Comparison of ENCODE assay signal across 25 cellular contexts in genomic region chr1:87291107-87291506, GRCh38. TPM values are rescaled to one million over a fixed set of nuclear protein-coding genes. Genes with fewer than 3 reads are reported as not detected.
A peak's percentile ranks its signal among the peaks of the same experiment; 100 is the strongest.
DNase-seq lines count a peak whose midpoint lies in the region; ATAC-seq and TF ChIP-seq lines count a peak whose summit lies in the region.
"Had no signal": no experiment of that assay in that cellular context is flagged by ENCODE, and none has a peak within 500 bp of the region (broad histone marks: within the 10 kb centered on the region; RNA-seq: fewer than 3 reads in every experiment).

No MANE protein-coding gene starts in this region.

- H3K27me3 ChIP-seq in right lobe of liver = no peaks in the 10 kb centered on the region
- H3K27me3 ChIP-seq: ascending aorta, hepatocyte, uterus had no signal

- H3K4me1 ChIP-seq in right lobe of liver = no peaks in the 10 kb centered on the region
- H3K4me1 ChIP-seq: ascending aorta, uterus had no signal

- 21% methylated on average over 1 of the region's 1 CpG for WGBS in right lobe of liver (ENCODE audit: insufficient coverage, low coverage, low lambda C conversion rate, missing lambda C conversion rate)

- intact Hi-C loops in right lobe of liver (cut with DNase I) = loop anchor here in 1 of 2 donors (10.0 kb wide), 1 partner anchor 664 kb away; no protein-coding TSS in a partner anchor
- intact Hi-C loops in Right ventricle myocardium superior (cut with DNase I) = loop anchor here (5.0 to 10.0 kb wide), 3 partner anchors 664 to 1014 kb away; no protein-coding TSS in a partner anchor

- no peak for TF ChIP-seq POLR2A in right lobe of liver (IDR thresholded peaks at IDR 0.05)

- no peak overlapping the region for H3K4me3 ChIP-seq in choroid plexus epithelial cell (ENCODE audit: low read depth, low read length)
- no peak overlapping the region for H3K4me3 ChIP-seq in right lobe of liver
- H3K4me3 ChIP-seq: ascending aorta, hepatocyte, uterus had no signal

- no peaks in the 10 kb centered on the region for H3K9me3 ChIP-seq in right lobe of liver
- H3K9me3 ChIP-seq: ascending aorta, uterus had no signal

- no peak overlapping the region for H3K27ac ChIP-seq in right lobe of liver
- H3K27ac ChIP-seq: ascending aorta, hepatocyte, uterus had no signal

- DNase-seq in AG20443 (ENCODE audit: low spot score) = peak; percentile 66
- DNase-seq in M059J (ENCODE audit: low read depth) = peak; percentile 12
- DNase-seq in choroid plexus epithelial cell (ENCODE audit: low read depth) = peak; percentile 44
- peak; percentile 54 for DNase-seq in non-pigmented ciliary epithelial cell (ENCODE audit: low read depth)
- DNase-seq in right lobe of liver = no peak
- DNase-seq in Right ventricle myocardium superior = no peak
- DNase-seq: activated B cell treated with CpG ODN at 0.5 μM for 24 hours; activated CD4-positive, alpha-beta T cell treated with anti-CD3 and anti-CD28 coated beads, Interleukin-2, amount 50 U/mL, for 4 hours; activated CD8-positive, alpha-beta memory T cell treated with anti-CD3 and anti-CD28 coated beads, Interleukin-2, amount 50 U/mL, for 48 hours; immature natural killer cell; left ventricle myocardium superior; NCI-H1105 treated with DMSO at 0.1 percent for 48 hours; NCI-H2029 treated with DMSO at 0.1 percent for 48 hours; NCI-H345; NCI-H82; retina; stimulated activated CD4-positive, alpha-beta T cell treated with anti-CD3 and anti-CD28 coated beads, Interleukin-2, amount 100 ng/mL, for 48 hours; uterus had no signal

- no peak for TF ChIP-seq CTCF in choroid plexus epithelial cell (conservative IDR thresholded peaks at IDR 0.05; ENCODE audit: low read depth, low read length)
- TF ChIP-seq CTCF in right lobe of liver (IDR thresholded peaks at IDR 0.05) = no peak

- ATAC-seq in right lobe of liver (no peak), Right ventricle myocardium superior (ENCODE audit: poor library complexity) (no peak), HG03039 (IDR thresholded peaks at IDR 0.05; ENCODE audit: unreplicated experiment) (no peak), GM19035 (IDR thresholded peaks at IDR 0.05; ENCODE audit: unreplicated experiment) (no peak)
- ATAC-seq: activated naive CD4-positive, alpha-beta T cell treated with anti-CD3 and anti-CD28 coated beads, Interleukin-2, amount 50 U/mL, for 72 hours; left ventricle myocardium superior; natural killer cell treated with Interleukin-12 subunit alpha and Interleukin-12 subunit beta and Interleukin-15 and Interleukin-18, amount 100 ng/mL, for 72 hours; stimulated activated memory B cell treated with anti-CD40 and anti-IgM and Interleukin-4, amounts not matched to agents 10 μg/mL and 1 μg/mL and 100 μg/mL, for 72 hours had no signal

- no peaks in the 10 kb centered on the region for H3K36me3 ChIP-seq in right lobe of liver
- H3K36me3 ChIP-seq: ascending aorta, uterus had no signal

RNA-seq across cellular contexts. Expression of gene LMO4, which starts 37.6 kb away (rescaled TPM):
- total RNA-seq in M059J (2014; rRNA removed; shearing (Covaris generic)) = 87.1 and 103 TPM in 2 replicates
- total RNA-seq in right lobe of liver (10 to 100 TPM; 12.9 to 18.1 (median 15.4) TPM), Right ventricle myocardium superior (42.0 TPM)

Comparison
In these comparisons a context has a peak if more than half of its experiments do, and no peak if none do; other contexts are left out.
1. DNase-seq: peak in AG20443 (single experiment), M059J (single experiment), choroid plexus epithelial cell (single experiment) and non-pigmented ciliary epithelial cell (single experiment); none in right lobe of liver (0 of 3) and Right ventricle myocardium superior (single experiment).